In the genomic region with DNA sequence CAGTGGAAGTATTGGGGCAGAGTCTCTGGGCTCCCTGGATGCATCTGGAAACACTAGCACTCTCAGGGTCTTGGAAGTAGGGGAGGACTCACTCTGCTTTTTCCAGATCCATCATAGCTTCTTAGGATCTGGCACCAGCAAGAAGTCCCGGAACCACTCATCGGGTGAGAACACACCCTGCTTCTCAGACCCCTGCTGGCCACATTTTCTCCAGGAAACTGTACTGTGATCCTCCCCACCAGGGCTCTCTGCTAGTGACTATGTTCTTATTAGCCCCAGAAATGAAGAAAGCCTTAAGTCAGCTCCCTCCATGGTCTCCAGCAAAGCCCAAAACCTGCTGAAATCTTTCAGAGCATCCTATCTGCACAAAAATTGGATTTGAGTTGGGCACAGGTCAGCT, we compare ENCODE assay signal across 19 cellular contexts.
DNase-seq lines count a peak whose midpoint lies in the region; ATAC-seq, FAIRE-seq and TF ChIP-seq lines count a peak whose summit lies in the region.
"Had no signal": no experiment of that assay in that cellular context is flagged by ENCODE, and none has a peak within 500 bp of the region (broad histone marks: within the 10 kb centered on the region; RNA-seq: fewer than 3 reads in every experiment).

No MANE protein-coding gene starts in this region.

- H3K9ac ChIP-seq in HepG2 (ENCODE audit: insufficient read depth, low read depth, low read length) (no peak overlapping the region), PC-3 (ENCODE audit: low read length) (no peak overlapping the region)
- H3K9ac ChIP-seq: BLaER1 treated with 17β-estradiol and CSF1 and Interleukin-3, amounts not matched to agents 10 nM and 100 nM had no signal

- H3K4me2 ChIP-seq in HepG2 (ENCODE audit: low read depth, low read length), result no peak overlapping the region
- H3K4me2 ChIP-seq in PC-3 (ENCODE audit: low read length), result no peak overlapping the region
- H3K4me2 ChIP-seq: BLaER1 treated with 17β-estradiol and CSF1 and Interleukin-3, amounts not matched to agents 10 nM and 100 nM had no signal

- H3K9me3 ChIP-seq in HepG2 (ENCODE audit: low read length), result no peaks in the 10 kb centered on the region
- H3K9me3 ChIP-seq in right lobe of liver, result no peaks in the 10 kb centered on the region
- H3K9me3 ChIP-seq in PC-3 (ENCODE audit: low read length), result no peaks in the 10 kb centered on the region
- H3K9me3 ChIP-seq in esophagus muscularis mucosa, result no peaks in the 10 kb centered on the region
- H3K9me3 ChIP-seq: BLaER1 treated with 17β-estradiol and CSF1 and Interleukin-3, amounts not matched to agents 10 nM and 100 nM; HAP-1 had no signal

- H4K20me1 ChIP-seq in HepG2 (ENCODE audit: insufficient read depth, low read length), result no peaks in the 10 kb centered on the region
- no peaks in the 10 kb centered on the region for H4K20me1 ChIP-seq in PC-3 (ENCODE audit: low read length)
- H4K20me1 ChIP-seq: BLaER1 treated with 17β-estradiol and CSF1 and Interleukin-3, amounts not matched to agents 10 nM and 100 nM had no signal

- H3K4me1 Mint-ChIP-seq in CD14-positive monocyte, result peaks cover 3% of the 10 kb centered on the region

- ATAC-seq in HepG2 (peak; percentile 57; the same call in 2 of the 3 replicates), right lobe of liver (no peak), PC-3 (no peak), HG02678 (IDR thresholded peaks at IDR 0.05; ENCODE audit: unreplicated experiment) (no peak), HG03280 (IDR thresholded peaks at IDR 0.05; ENCODE audit: unreplicated experiment) (no peak)

- H2AFZ ChIP-seq in HepG2 (ENCODE audit: low read length) (no peak overlapping the region), PC-3 (ENCODE audit: low read length) (no peak overlapping the region)

- no peak for TF ChIP-seq EP300 in HepG2 (IDR thresholded peaks at IDR 0.05; ENCODE audit: low read depth in 2 of 2, low read length in 2 of 2)
- TF ChIP-seq EP300 in HepG2 (CRISPR knock-in tag; IDR thresholded peaks at IDR 0.05; ENCODE audit: borderline replicate concordance), result no peak
- TF ChIP-seq EP300 in esophagus muscularis mucosa (IDR thresholded peaks at IDR 0.05), result no peak

- no peak for TF ChIP-seq POLR2A in HepG2 (IDR thresholded peaks at IDR 0.05; ENCODE audit: insufficient read depth in 1 of 2, low read depth in 2 of 2, low read length in 2 of 2)
- TF ChIP-seq POLR2A in right lobe of liver (IDR thresholded peaks at IDR 0.05), result no peak
- TF ChIP-seq POLR2A in esophagus muscularis mucosa (IDR thresholded peaks at IDR 0.05; ENCODE audit: low read depth), result no peak

- BruUV-seq in HepG2 (replicated peaks; lab: Mats Ljungman, UMichigan), result no TSS peak
- no TSS peak for BruUV-seq in PC-3 (replicated peaks; lab: Mats Ljungman, UMichigan)

- H3F3A ChIP-seq in PC-3 (ENCODE audit: low read length, unreplicated experiment), result no peaks in the 10 kb centered on the region

- TF ChIP-seq CTCF in HepG2 (CRISPR knock-in tag; IDR thresholded peaks at IDR 0.05) (no peak), right lobe of liver (IDR thresholded peaks at IDR 0.05) (no peak), PC-3 (conservative IDR thresholded peaks at IDR 0.05; ENCODE audit: low read depth, low read length) (peak; percentile 17; the same call in 1 of the 2 replicates), esophagus muscularis mucosa (IDR thresholded peaks at IDR 0.05) (no peak), CD14-positive monocyte (IDR thresholded peaks at IDR 0.05) (no peak)

- no peak for DNase-seq in HepG2 (ENCODE audit: low spot score)
- no peak for DNase-seq in right lobe of liver
- no peak for DNase-seq in PC-3
- peak; percentile 45 for DNase-seq in esophagus muscularis mucosa (ENCODE audit: extremely low spot score)
- DNase-seq in CD14-positive monocyte (ENCODE audit: low spot score), result no peak
- DNase-seq: Calu3; CD4-positive, alpha-beta T cell; DMS 273 treated with DMSO at 0.1 percent for 48 hours; GOT3; HFFc6; KG1 had no signal

- H3K27me3 ChIP-seq in HepG2 (ENCODE audit: control insufficient read depth in 1 of 2, insufficient read depth in 2 of 2, low read length in 2 of 2), result no peaks in the 10 kb centered on the region
- H3K27me3 ChIP-seq in right lobe of liver, result no peaks in the 10 kb centered on the region
- no peaks in the 10 kb centered on the region for H3K27me3 ChIP-seq in PC-3 (ENCODE audit: low read length)
- H3K27me3 ChIP-seq in esophagus muscularis mucosa, result no peaks in the 10 kb centered on the region
- H3K27me3 ChIP-seq: BLaER1 treated with 17β-estradiol and CSF1 and Interleukin-3, amounts not matched to agents 10 nM and 100 nM had no signal

- H3K4me3 ChIP-seq in HepG2 (replicated peaks in 1 of 3; ENCODE audit: insufficient read depth in 1 of 3, low read depth in 2 of 3, low read length in 3 of 3) (no peak overlapping the region), right lobe of liver (no peak overlapping the region), PC-3 (ENCODE audit: low read length) (no peak overlapping the region), esophagus muscularis mucosa (no peak overlapping the region)
- H3K4me3 ChIP-seq: BLaER1 treated with 17β-estradiol and CSF1 and Interleukin-3, amounts not matched to agents 10 nM and 100 nM; HAP-1 had no signal

- 38% methylated on average over 2 of the region's 2 CpGs for WGBS in HepG2 (ENCODE audit: low lambda C conversion rate)
- no CpG with 5 or more reads among the region's 2 CpGs for WGBS in right lobe of liver (ENCODE audit: insufficient coverage, low coverage, low lambda C conversion rate, missing lambda C conversion rate)
- 71% methylated on average over 2 of the region's 2 CpGs for WGBS in esophagus muscularis mucosa

- in situ Hi-C loops in HepG2 (cut with HindIII; ENCODE audit: extremely low pct_ligation_motif_present, low pct_unique_long_range_greater_than_20kb), result no loop called here

- CTCF ChIA-PET in HepG2 (lab: Yijun Ruan, JAX; ENCODE audit: low intra/inter-chr PET ratio, low total read pairs), result no interaction called here
- CTCF ChIA-PET in PC-3 (lab: Charles Lee), result no interaction called here

- no peak overlapping the region for H3K27ac ChIP-seq in HepG2 (ENCODE audit: extremely low read length, insufficient read depth, low read length)
- no peak overlapping the region for H3K27ac ChIP-seq in right lobe of liver
- no peak overlapping the region for H3K27ac ChIP-seq in PC-3 (ENCODE audit: low read length)
- no peak overlapping the region for H3K27ac ChIP-seq in esophagus muscularis mucosa (replicated peaks in 1 of 4)
- H3K27ac ChIP-seq: 22Rv1; BLaER1 treated with 17β-estradiol and CSF1 and Interleukin-3, amounts not matched to agents 10 nM and 100 nM had no signal

- H3K9me2 ChIP-seq in PC-3 (replicated peaks; ENCODE audit: low read length), result no peaks in the 10 kb centered on the region

- no peak overlapping the region for H3K4me3 Mint-ChIP-seq in CD14-positive monocyte
- H3K4me3 Mint-ChIP-seq: CD4-positive, alpha-beta T cell; HFFc6; IgD-negative memory B cell had no signal

- intact Hi-C loops in HepG2 (cut with micrococcal nuclease; ENCODE audit: unreplicated experiment), result no loop called here
- intact Hi-C loops in right lobe of liver (cut with DNase I), result no loop called here
- intact Hi-C loops in PC-3 (cut with micrococcal nuclease), result no loop called here
- intact Hi-C loops in esophagus muscularis mucosa (cut with DNase I), result no loop called here
- intact Hi-C loops in CD14-positive monocyte (cut with micrococcal nuclease), result no loop called here

- no peak overlapping the region for H3K27ac Mint-ChIP-seq in CD14-positive monocyte
- H3K27ac Mint-ChIP-seq: CD4-positive, alpha-beta T cell; HFFc6; IgD-negative memory B cell had no signal

- POLR2A ChIA-PET in HepG2 (lab: Yijun Ruan, JAX), result no interaction called here
- POLR2A ChIA-PET in PC-3 (lab: Charles Lee; ENCODE audit: unreplicated experiment), result no interaction called here

- no peak for TF ChIP-seq RAD21 in HepG2 (CRISPR knock-in tag; IDR thresholded peaks at IDR 0.05)

- no peaks in the 10 kb centered on the region for H3K36me3 Mint-ChIP-seq in CD14-positive monocyte
- H3K36me3 Mint-ChIP-seq: IgD-negative memory B cell had no signal

- no peaks in the 10 kb centered on the region for H3K9me3 Mint-ChIP-seq in CD14-positive monocyte
- H3K9me3 Mint-ChIP-seq: CD4-positive, alpha-beta T cell; HFFc6; IgD-negative memory B cell had no signal

- no peak for FAIRE-seq in HepG2 (lab: Jason Lieb, UNC)
- FAIRE-seq: GM12891, GM19239 had no signal

- H3K79me2 ChIP-seq in HepG2 (ENCODE audit: insufficient read depth, low read length) (no peaks in the 10 kb centered on the region), PC-3 (ENCODE audit: low read length) (no peaks in the 10 kb centered on the region)

- no peaks in the 10 kb centered on the region for H3K36me3 ChIP-seq in HepG2 (replicated peaks in 1 of 2; ENCODE audit: control insufficient read depth in 1 of 2, insufficient read depth in 2 of 2, low read length in 2 of 2)
- no peaks in the 10 kb centered on the region for H3K36me3 ChIP-seq in right lobe of liver
- no peaks in the 10 kb centered on the region for H3K36me3 ChIP-seq in PC-3 (ENCODE audit: low read depth, low read length)
- H3K36me3 ChIP-seq in esophagus muscularis mucosa, result no peaks in the 10 kb centered on the region
- H3K36me3 ChIP-seq: BLaER1 treated with 17β-estradiol and CSF1 and Interleukin-3, amounts not matched to agents 10 nM and 100 nM; HAP-1 had no signal

- H3K4me1 ChIP-seq in HepG2 (ENCODE audit: insufficient read depth, low read length) (peaks cover 7% of the 10 kb centered on the region), right lobe of liver (peaks cover 0 to 6% (median 0%) of the 10 kb centered on the region in 4 donors), PC-3 (ENCODE audit: insufficient read depth, low read length) (no peaks in the 10 kb centered on the region), esophagus muscularis mucosa (peaks cover 0 to 6% (median 1%) of the 10 kb centered on the region in 4 donors)
- H3K4me1 ChIP-seq: HAP-1 had no signal

- peaks cover 0 to 4% (median 3%) of the 10 kb centered on the region in 3 donors for H3K27me3 Mint-ChIP-seq in CD14-positive monocyte (ENCODE audit: low read depth in 3 of 3)
- H3K27me3 Mint-ChIP-seq: CD4-positive, alpha-beta T cell; IgD-negative memory B cell had no signal

TF ChIP-seq in HepG2, 621 proteins besides CTCF, POLR2A, EP300 and RAD21:
- TF ChIP-seq, protein P1, sequence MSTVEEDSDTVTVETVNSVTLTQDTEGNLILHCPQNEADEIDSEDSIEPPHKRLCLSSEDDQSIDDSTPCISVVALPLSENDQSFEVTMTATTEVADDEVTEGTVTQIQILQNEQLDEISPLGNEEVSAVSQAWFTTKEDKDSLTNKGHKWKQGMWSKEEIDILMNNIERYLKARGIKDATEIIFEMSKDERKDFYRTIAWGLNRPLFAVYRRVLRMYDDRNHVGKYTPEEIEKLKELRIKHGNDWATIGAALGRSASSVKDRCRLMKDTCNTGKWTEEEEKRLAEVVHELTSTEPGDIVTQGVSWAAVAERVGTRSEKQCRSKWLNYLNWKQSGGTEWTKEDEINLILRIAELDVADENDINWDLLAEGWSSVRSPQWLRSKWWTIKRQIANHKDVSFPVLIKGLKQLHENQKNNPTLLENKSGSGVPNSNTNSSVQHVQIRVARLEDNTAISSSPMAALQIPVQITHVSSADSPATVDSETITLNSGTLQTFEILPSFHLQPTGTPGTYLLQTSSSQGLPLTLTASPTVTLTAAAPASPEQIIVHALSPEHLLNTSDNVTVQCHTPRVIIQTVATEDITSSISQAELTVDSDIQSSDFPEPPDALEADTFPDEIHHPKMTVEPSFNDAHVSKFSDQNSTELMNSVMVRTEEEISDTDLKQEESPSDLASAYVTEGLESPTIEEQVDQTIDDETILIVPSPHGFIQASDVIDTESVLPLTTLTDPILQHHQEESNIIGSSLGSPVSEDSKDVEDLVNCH (CRISPR knock-in tag; IDR thresholded peaks at IDR 0.05), result no peak
